Comparison of ENCODE assay signal across 15 cellular contexts in the genomic region with DNA sequence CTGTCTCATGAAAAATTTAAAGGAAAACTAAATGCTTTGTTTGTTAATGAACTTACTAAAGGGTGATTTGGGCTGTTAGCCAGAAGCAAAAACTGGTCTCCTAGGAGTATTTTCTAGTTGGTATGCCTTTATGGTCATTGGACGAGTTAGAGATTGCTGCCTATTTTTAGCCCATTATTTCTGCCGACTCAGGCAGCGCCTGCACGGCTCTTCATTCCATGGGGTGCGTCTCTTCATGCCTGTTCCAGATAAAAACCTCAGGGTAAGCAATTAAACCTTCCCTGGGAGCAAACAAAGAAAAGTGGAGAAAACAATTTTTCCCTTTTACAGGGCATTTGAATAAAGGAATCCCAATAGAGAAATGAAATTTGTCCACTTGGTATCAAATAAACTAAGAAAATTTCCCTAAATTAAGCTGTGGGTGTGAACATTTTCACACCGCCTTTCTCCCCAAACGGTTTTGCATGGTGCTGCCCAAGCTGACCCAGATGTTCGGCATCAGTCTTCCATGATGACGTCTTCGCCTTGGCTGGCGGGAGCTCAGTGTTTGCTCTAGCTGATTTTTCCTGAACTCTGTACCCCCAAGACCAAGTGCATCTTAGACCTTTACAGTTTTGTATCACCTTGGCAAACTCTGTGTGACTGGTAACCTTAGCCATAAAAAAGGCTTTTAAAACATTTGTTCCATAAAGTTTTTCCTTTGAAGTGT.
"Had no signal": no experiment of that assay in that cellular context is flagged by ENCODE, and none has a peak within 500 bp of the region (broad histone marks: within the 10 kb centered on the region; RNA-seq: fewer than 3 reads in every experiment).

No MANE protein-coding gene starts in this region.

- H3K4me3 Mint-ChIP-seq: activated CD8-positive, alpha-beta T cell treated with anti-CD3 and anti-CD28 coated beads, Interleukin-2, amount 10 ng/mL, durations not matched to agents 7 days and 5 days; activated naive CD4-positive, alpha-beta T cell treated with anti-CD3 and anti-CD28 coated beads for 36 hours; nephron progenitor cell; stimulated activated effector memory CD8-positive, alpha-beta T cell treated with anti-CD3 and anti-CD28 coated beads, Interleukin-12 subunit alpha, Interleukin-12 subunit beta, amount 100 ng/mL, for 72 hours had no signal

- H3K9me3 Mint-ChIP-seq: activated naive CD4-positive, alpha-beta T cell treated with anti-CD3 and anti-CD28 coated beads for 36 hours; stimulated activated effector memory CD8-positive, alpha-beta T cell treated with anti-CD3 and anti-CD28 coated beads, Interleukin-12 subunit alpha, Interleukin-12 subunit beta, amount 100 ng/mL, for 72 hours had no signal

- ATAC-seq: activated CD8-positive, alpha-beta T cell treated with anti-CD3 and anti-CD28 coated beads, Interleukin-2, amount 10 ng/mL, durations not matched to agents 7 days and 5 days; gastrocnemius medialis; stimulated activated effector memory CD8-positive, alpha-beta T cell treated with anti-CD3 and anti-CD28 coated beads, Interleukin-12 subunit alpha, Interleukin-12 subunit beta, amount 100 ng/mL, for 72 hours had no signal

- H3K4me1 ChIP-seq: colonic mucosa, gastrocnemius medialis, tibial nerve, vagina had no signal

- DNase-seq: activated CD4-positive, alpha-beta T cell treated with anti-CD3 and anti-CD28 coated beads for 4 hours; activated CD8-positive, alpha-beta memory T cell treated with anti-CD3 and anti-CD28 coated beads, Interleukin-2, amount 50 U/mL, for 48 hours; activated CD8-positive, alpha-beta T cell treated with anti-CD3 and anti-CD28 coated beads, Interleukin-2, amount 10 ng/mL, durations not matched to agents 7 days and 5 days; activated naive CD4-positive, alpha-beta T cell treated with anti-CD3 and anti-CD28 coated beads for 36 hours; caudate nucleus; colonic mucosa; gastrocnemius medialis; hippocampal formation; kidney glomerular epithelial cell; mammary epithelial cell; nephron progenitor cell had no signal

- H3K9me3 ChIP-seq: colonic mucosa, gastrocnemius medialis, tibial nerve, vagina had no signal

- H3K36me3 ChIP-seq: colonic mucosa, gastrocnemius medialis, tibial nerve, vagina had no signal

- H3K27ac ChIP-seq: colonic mucosa, gastrocnemius medialis, vagina had no signal

- H3K4me1 Mint-ChIP-seq: stimulated activated effector memory CD8-positive, alpha-beta T cell treated with anti-CD3 and anti-CD28 coated beads, Interleukin-12 subunit alpha, Interleukin-12 subunit beta, amount 100 ng/mL, for 72 hours had no signal

- H3K27me3 ChIP-seq: colonic mucosa, gastrocnemius medialis, tibial nerve, vagina had no signal

- H3K36me3 Mint-ChIP-seq: stimulated activated effector memory CD8-positive, alpha-beta T cell treated with anti-CD3 and anti-CD28 coated beads, Interleukin-12 subunit alpha, Interleukin-12 subunit beta, amount 100 ng/mL, for 72 hours had no signal

- H3K27ac Mint-ChIP-seq: activated CD8-positive, alpha-beta T cell treated with anti-CD3 and anti-CD28 coated beads, Interleukin-2, amount 10 ng/mL, durations not matched to agents 7 days and 5 days; activated naive CD4-positive, alpha-beta T cell treated with anti-CD3 and anti-CD28 coated beads for 36 hours; nephron progenitor cell; stimulated activated effector memory CD8-positive, alpha-beta T cell treated with anti-CD3 and anti-CD28 coated beads, Interleukin-12 subunit alpha, Interleukin-12 subunit beta, amount 100 ng/mL, for 72 hours had no signal

- H3K4me3 ChIP-seq: colonic mucosa, gastrocnemius medialis, smooth muscle cell, tibial nerve, vagina had no signal
